Comparison of ENCODE assay signal across 12 cellular contexts in the genomic region with DNA sequence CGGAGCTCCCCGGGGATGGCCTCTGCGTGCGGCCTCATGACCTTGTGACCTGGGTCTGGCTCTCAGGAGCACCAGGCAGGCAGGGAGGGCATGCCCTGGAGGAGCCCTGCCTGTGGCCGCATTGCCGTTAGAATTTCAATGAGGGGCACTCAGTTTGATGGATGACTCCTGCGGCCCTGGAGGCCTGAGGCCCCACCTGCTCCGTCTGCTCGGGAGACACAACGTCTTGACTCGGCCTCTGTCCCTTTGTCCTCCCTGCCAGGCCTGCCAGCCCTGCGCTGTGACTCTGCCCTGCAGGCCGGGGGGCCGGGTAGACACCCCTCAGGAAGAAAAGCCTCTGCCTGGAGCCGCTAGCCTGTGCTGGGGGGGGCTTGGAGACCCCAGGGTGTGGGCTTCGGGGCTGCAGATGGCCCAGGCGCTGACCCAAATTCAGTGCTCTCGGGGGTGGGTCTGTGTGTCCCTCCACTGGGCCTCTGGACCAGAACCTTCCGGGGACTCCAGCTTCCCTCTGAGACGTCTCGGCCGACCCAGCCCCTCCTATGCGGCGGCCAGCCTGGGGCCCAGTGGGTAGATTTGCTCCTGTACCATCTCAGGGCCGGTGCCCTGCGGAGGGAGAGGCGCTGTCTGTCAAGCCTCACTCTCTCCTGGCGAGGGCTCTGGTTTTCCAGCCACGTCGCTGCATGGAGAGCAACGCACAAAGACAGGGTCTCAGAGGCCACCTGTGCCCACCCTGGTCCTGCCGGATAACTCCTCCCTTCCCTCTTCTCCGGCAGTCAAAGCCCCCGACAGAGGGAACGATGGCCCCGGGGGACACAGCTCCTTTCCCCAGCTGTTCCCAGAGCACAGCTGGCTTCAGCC. TPM values are rescaled to one million over a fixed set of nuclear protein-coding genes. Genes with fewer than 3 reads are reported as not detected.
DNase-seq lines count a peak whose midpoint lies in the region; ATAC-seq and TF ChIP-seq lines count a peak whose summit lies in the region.
"Had no signal": no experiment of that assay in that cellular context is flagged by ENCODE, and none has a peak within 500 bp of the region (broad histone marks: within the 10 kb centered on the region; RNA-seq: fewer than 3 reads in every experiment).

No MANE protein-coding gene starts in this region.

- H3K27ac ChIP-seq in ectodermal cell (ENCODE audit: insufficient read depth, low read depth, low read length, poor library complexity, severe bottlenecking) (peak overlapping the region; percentile 80), mesodermal cell (ENCODE audit: low read depth, low read length, severe bottlenecking) (peak overlapping the region; percentile 71), spleen (peak overlapping the region in 3 of 8 donors; percentile 8 to 61 (median 41))
- H3K27ac ChIP-seq in CD4-positive, alpha-beta memory T cell (ENCODE audit: low read depth, low read length), result no peak overlapping the region

- intact Hi-C loops in spleen (cut with DNase I; ENCODE audit: low total_unique reads), result no loop called here
- intact Hi-C loops in CD4-positive, alpha-beta memory T cell (cut with micrococcal nuclease), result no loop called here

- POLR2A ChIA-PET in CD4-positive, alpha-beta memory T cell (lab: Charles Lee; ENCODE audit: partially characterized antibody), result no interaction called here

- ATAC-seq in GM21717 (IDR thresholded peaks at IDR 0.05; ENCODE audit: unreplicated experiment), result no peak
- no peak for ATAC-seq in HG02884 (IDR thresholded peaks at IDR 0.05; ENCODE audit: unreplicated experiment)
- ATAC-seq: K562, PC-3 had no signal

- TF ChIP-seq POLR2A in spleen (IDR thresholded peaks at IDR 0.05), result no peak

- CTCF ChIA-PET in CD4-positive, alpha-beta memory T cell (lab: Charles Lee; ENCODE audit: partially characterized antibody), result no interaction called here

- H3K4me1 ChIP-seq in ectodermal cell (ENCODE audit: control insufficient read depth, insufficient read depth, low read length) (peaks cover 27% of the 10 kb centered on the region), mesodermal cell (ENCODE audit: control insufficient read depth, insufficient read depth, low read length, poor library complexity, severe bottlenecking) (no peaks in the 10 kb centered on the region), spleen (peaks cover 0 to 5% (median 0%) of the 10 kb centered on the region in 6 donors)
- no peaks in the 10 kb centered on the region for H3K4me1 ChIP-seq in CD4-positive, alpha-beta memory T cell (ENCODE audit: insufficient read depth, low read length)

- no peaks in the 10 kb centered on the region for H3K9me3 ChIP-seq in ectodermal cell (ENCODE audit: control insufficient read depth, low read length)
- no peaks in the 10 kb centered on the region for H3K9me3 ChIP-seq in mesodermal cell (ENCODE audit: control insufficient read depth, low read length)
- H3K9me3 ChIP-seq in spleen, result no peaks in the 10 kb centered on the region
- H3K9me3 ChIP-seq in CD4-positive, alpha-beta memory T cell (ENCODE audit: control insufficient read depth in 1 of 2, low read length in 2 of 2), result no peaks in the 10 kb centered on the region

- no peak overlapping the region for H3K4me3 Mint-ChIP-seq in CD4-positive, alpha-beta memory T cell

- TF ChIP-seq CTCF in spleen (IDR thresholded peaks at IDR 0.05 in 8 of 11, conservative IDR thresholded peaks at IDR 0.05 in 3 of 11), result no peak

- H3K4me1 Mint-ChIP-seq in CD4-positive, alpha-beta memory T cell, result peaks cover 0 to 3% (median 0%) of the 10 kb centered on the region in 4 donors

- H3K9me3 Mint-ChIP-seq in CD4-positive, alpha-beta memory T cell, result no peaks in the 10 kb centered on the region

- H3K27me3 ChIP-seq in H7 (ENCODE audit: control insufficient read depth, insufficient read depth, low read length), result no peaks in the 10 kb centered on the region; the same call in 1 of the 2 replicates
- H3K27me3 ChIP-seq in ectodermal cell (ENCODE audit: control insufficient read depth, insufficient read depth, low read length, poor library complexity, severe bottlenecking), result no peaks in the 10 kb centered on the region
- peaks cover 0 to 14% (median 0%) of the 10 kb centered on the region in 7 donors for H3K27me3 ChIP-seq in spleen (replicated peaks in 1 of 7)
- no peaks in the 10 kb centered on the region for H3K27me3 ChIP-seq in CD4-positive, alpha-beta memory T cell (ENCODE audit: insufficient read depth, low read length)

- DNase-seq in H7 (peak; percentile 77), spleen (peak; percentile 72)
- no peak for DNase-seq in CD4-positive, alpha-beta memory T cell
- DNase-seq: NCI-H1436 treated with DMSO at 0.1 percent for 48 hours, NCI-H2081 treated with DMSO at 0.1 percent for 48 hours, NCI-H69, PC-3 had no signal

- H3K36me3 ChIP-seq in H7 (replicated peaks; ENCODE audit: control insufficient read depth, insufficient read depth, low read length), result no peaks in the 10 kb centered on the region
- no peaks in the 10 kb centered on the region for H3K36me3 ChIP-seq in ectodermal cell (ENCODE audit: control insufficient read depth, insufficient read depth, low read length)
- no peaks in the 10 kb centered on the region for H3K36me3 ChIP-seq in mesodermal cell (ENCODE audit: control insufficient read depth, insufficient read depth, low read length)
- H3K36me3 ChIP-seq in spleen, result no peaks in the 10 kb centered on the region
- H3K36me3 ChIP-seq in CD4-positive, alpha-beta memory T cell (ENCODE audit: insufficient read depth, low read length), result no peaks in the 10 kb centered on the region

- H3K27ac Mint-ChIP-seq in CD4-positive, alpha-beta memory T cell, result no peak overlapping the region

- no peaks in the 10 kb centered on the region for H3K36me3 Mint-ChIP-seq in CD4-positive, alpha-beta memory T cell

- H3K4me3 ChIP-seq in H7 (ENCODE audit: insufficient read depth, low read depth, low read length), result no peak overlapping the region
- H3K4me3 ChIP-seq in ectodermal cell (ENCODE audit: insufficient read depth, low read depth, low read length), result no peak overlapping the region
- no peak overlapping the region for H3K4me3 ChIP-seq in mesodermal cell (ENCODE audit: extremely low read depth, insufficient read depth, low read length, poor library complexity, severe bottlenecking)
- H3K4me3 ChIP-seq in spleen, result no peak overlapping the region
- H3K4me3 ChIP-seq in CD4-positive, alpha-beta memory T cell (ENCODE audit: low read length in 2 of 2), result no peak overlapping the region
- H3K4me3 ChIP-seq: K562 had no signal

- WGBS in ectodermal cell, 2 experiments, result 53 to 62% methylated on average over 36 of the region's 36 CpGs
- WGBS in mesodermal cell (ENCODE audit: insufficient coverage in 2 of 2), 2 experiments, result 65 to 67% methylated on average over 30 to 33 of the region's 36 CpGs
- WGBS in spleen, 5 donors, result 62 to 77% (median 74%) methylated on average over 27 to 36 of the region's 36 CpGs

- no peaks in the 10 kb centered on the region for H3K27me3 Mint-ChIP-seq in CD4-positive, alpha-beta memory T cell

RNA-seq across cellular contexts. Expression of gene TOLLIP, which starts 39.9 kb away (rescaled TPM):
- total RNA-seq in H7 (2014; rRNA removed; shearing (Covaris generic)), result 11.2 and 11.8 TPM in 2 replicates
- polyA plus RNA-seq in ectodermal cell (2013, experiment 1 of 4), result 26.7 TPM
- 27.0 TPM for polyA plus RNA-seq in ectodermal cell (2013, experiment 2 of 4)
- polyA plus RNA-seq in ectodermal cell (2013, experiment 3 of 4), result 18.4 TPM
- polyA plus RNA-seq in ectodermal cell (2013, experiment 4 of 4), result 18.5 TPM
- 28.2 TPM for polyA plus RNA-seq in mesodermal cell (2013, experiment 1 of 2)
- polyA plus RNA-seq in mesodermal cell (2013, experiment 2 of 2), result 16.8 TPM
- 10 to 100 TPM; 44.3 to 67.4 (median 59.8) TPM for total RNA-seq in spleen
- 10 to 100 TPM; 16.1 to 35.8 (median 18.7) TPM for polyA plus RNA-seq in spleen
- 10 to 100 TPM; 49.3 to 51.4 TPM for total RNA-seq in CD4-positive, alpha-beta memory T cell
- 10 to 100 TPM; 29.8 to 34.0 TPM for polyA plus RNA-seq in CD4-positive, alpha-beta memory T cell

RNA-seq across cellular contexts. Expression of gene BRSK2, which starts 40.4 kb away (rescaled TPM):
- 22.2 and 23.6 TPM in 2 replicates for total RNA-seq in H7 (2014; rRNA removed; shearing (Covaris generic))
- polyA plus RNA-seq in ectodermal cell (2013, experiment 1 of 4), result 24.6 TPM
- 22.6 TPM for polyA plus RNA-seq in ectodermal cell (2013, experiment 2 of 4)
- 15.6 TPM for polyA plus RNA-seq in ectodermal cell (2013, experiment 3 of 4)
- 17.0 TPM for polyA plus RNA-seq in ectodermal cell (2013, experiment 4 of 4)
- 5.7 TPM for polyA plus RNA-seq in mesodermal cell (2013, experiment 1 of 2)
- 2.6 TPM for polyA plus RNA-seq in mesodermal cell (2013, experiment 2 of 2)
- under 1 TPM; 0.26 to 0.77 (median 0.47) TPM for total RNA-seq in spleen
- polyA plus RNA-seq in spleen, result 1 to 10 TPM in 1 of 3 donors, under 1 TPM in 2; 0.17 to 1.5 (median 0.32) TPM
- under 1 TPM; 0.35 to 0.47 TPM for total RNA-seq in CD4-positive, alpha-beta memory T cell
- under 1 TPM; 0.18 to 0.30 TPM for polyA plus RNA-seq in CD4-positive, alpha-beta memory T cell

Comparison
In these comparisons a context has a peak if more than half of its experiments do, and no peak if none do; other contexts are left out.
1. DNase-seq: peak in H7 (single experiment) and spleen (single experiment); none in CD4-positive, alpha-beta memory T cell (0 of 5).
2. RNA of gene BRSK2, which starts 40.4 kb away (total RNA-seq): 22.2 to 23.6 TPM in H7; 0.26 to 0.77 TPM in spleen and 0.35 to 0.47 TPM in CD4-positive, alpha-beta memory T cell; every median in the first group is over 10 times any median in the second.